ENCODE assay signal across 8 cellular contexts in the genomic region with DNA sequence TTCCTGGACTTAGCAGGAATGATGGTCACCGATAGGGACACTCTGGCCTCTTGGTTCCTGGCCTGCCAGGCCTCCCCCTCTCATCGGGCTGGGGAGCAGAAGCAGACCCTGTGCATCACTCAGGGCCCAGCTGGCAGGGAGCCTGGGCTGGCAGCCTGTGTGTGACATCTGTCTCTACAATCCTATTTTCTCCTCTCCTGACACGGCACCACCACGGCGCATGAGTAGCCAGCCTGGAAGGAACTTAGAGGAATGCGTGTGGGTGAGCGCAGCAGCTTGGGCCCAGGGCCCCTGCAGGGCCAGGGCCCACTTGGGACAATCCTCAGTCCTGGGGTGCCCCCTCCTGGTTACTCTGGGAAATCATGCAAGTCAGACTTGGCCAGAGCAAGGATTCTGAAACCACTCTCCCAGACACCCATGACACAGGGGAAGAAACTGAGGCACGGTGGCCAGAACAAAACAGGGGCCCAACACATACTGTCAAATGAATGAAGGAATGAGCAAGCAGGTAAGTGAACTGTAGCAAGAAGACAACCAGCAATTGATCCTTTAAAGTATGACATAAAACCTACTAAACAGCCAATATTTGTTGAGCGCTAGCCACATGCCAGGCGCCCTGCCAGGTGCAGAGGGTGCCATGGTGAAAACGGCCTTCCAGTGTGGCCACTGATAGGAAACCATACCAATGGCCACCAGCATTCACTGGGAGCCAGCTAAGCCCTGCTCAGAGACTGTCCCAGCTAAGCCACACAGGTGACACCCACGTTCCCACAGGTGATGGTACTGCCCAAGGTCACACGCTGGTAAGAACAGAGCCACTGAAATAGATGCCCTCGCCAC. TPM values are rescaled to one million over a fixed set of nuclear protein-coding genes. Genes with fewer than 3 reads are reported as not detected.
DNase-seq lines count a peak whose midpoint lies in the region; ATAC-seq and TF ChIP-seq lines count a peak whose summit lies in the region.

No MANE protein-coding gene starts in this region.

- no peak overlapping the region for H2BK5ac ChIP-seq in neuronal stem cell (ENCODE audit: low read length)

- H2AFZ ChIP-seq in HCT116 (ENCODE audit: low read depth, low read length, poor library complexity, severe bottlenecking): no peak overlapping the region
- peak overlapping the region; percentile 80 for H2AFZ ChIP-seq in neuronal stem cell (ENCODE audit: low read length)

- H3K4me2 ChIP-seq in HCT116 (ENCODE audit: low read length) (no peak overlapping the region), neuronal stem cell (ENCODE audit: insufficient read depth, low read length, poor library complexity, severe bottlenecking) (no peak overlapping the region)

- no peak overlapping the region for H4K8ac ChIP-seq in neuronal stem cell (ENCODE audit: low read depth, low read length)

- no CpG with 5 or more reads among the region's 14 CpGs for WGBS in neuronal stem cell (ENCODE audit: extremely low coverage in 2 of 2, insufficient read length in 2 of 2, insufficient replicate concordance in 1 of 2), 2 donors

- H2BK120ac ChIP-seq in neuronal stem cell (ENCODE audit: low read depth, low read length): no peak overlapping the region

- no peak overlapping the region for H3K4me3 Mint-ChIP-seq in activated T-cell treated with anti-CD3 and anti-CD28 coated beads, Interleukin-2, amount 50 U/mL, for 72 hours
- H3K4me3 Mint-ChIP-seq in stimulated activated naive CD8-positive, alpha-beta T cell treated with anti-CD3 and anti-CD28 coated beads, Interleukin-15, amount 100 ng/mL, for 72 hours: no peak overlapping the region

- intact Hi-C loops in HCT116 (cut with micrococcal nuclease): loop anchor here (1.0 kb wide), 1 partner anchor 169 kb away; no protein-coding TSS in a partner anchor

- H4K91ac ChIP-seq in neuronal stem cell (ENCODE audit: low read depth, low read length, poor library complexity): no peak overlapping the region

- ATAC-seq in HCT116: peak; percentile 92
- peak; percentile 80 to 85 for ATAC-seq in activated T-cell treated with anti-CD3 and anti-CD28 coated beads, Interleukin-2, amount 50 U/mL, for 72 hours (replicated peaks in 1 of 2)
- peak; percentile 87 for ATAC-seq in stimulated activated naive CD8-positive, alpha-beta T cell treated with anti-CD3 and anti-CD28 coated beads, Interleukin-15, amount 100 ng/mL, for 72 hours

- no peak for TF ChIP-seq POLR2A in HCT116 (IDR thresholded peaks at IDR 0.05; ENCODE audit: borderline replicate concordance, extremely low read depth, insufficient read depth, insufficient read length)

- no peaks in the 10 kb centered on the region for H3K27me3 Mint-ChIP-seq in activated T-cell treated with anti-CD3 and anti-CD28 coated beads, Interleukin-2, amount 50 U/mL, for 72 hours (ENCODE audit: low read depth)
- H3K27me3 Mint-ChIP-seq in stimulated activated naive CD8-positive, alpha-beta T cell treated with anti-CD3 and anti-CD28 coated beads, Interleukin-15, amount 100 ng/mL, for 72 hours: no peaks in the 10 kb centered on the region

- H3K36me3 ChIP-seq in BJ (ENCODE audit: control insufficient read depth, insufficient read depth, low read length): 0 out of 2 replicates have a peak, but pooled peaks cover 2% of the 10 kb centered on the region
- H3K36me3 ChIP-seq in HCT116 (ENCODE audit: control insufficient read depth in 1 of 2, insufficient read depth in 2 of 2, low read length in 2 of 2): no peaks in the 10 kb centered on the region
- peaks cover 3 to 8% of the 10 kb centered on the region in 2 donors for H3K36me3 ChIP-seq in neuronal stem cell (replicated peaks in 1 of 2; ENCODE audit: control insufficient read depth in 2 of 2, insufficient read depth in 2 of 2, low read length in 2 of 2)

- no peaks in the 10 kb centered on the region for H3K9me3 ChIP-seq in HCT116 (ENCODE audit: control insufficient read depth in 1 of 2, insufficient read depth in 1 of 2, low read depth in 1 of 2, low read length in 2 of 2)
- H3K9me3 ChIP-seq in neuronal stem cell (replicated peaks in 1 of 2; ENCODE audit: control insufficient read depth in 2 of 2, insufficient read depth in 1 of 2, low read depth in 1 of 2, low read length in 2 of 2): no peaks in the 10 kb centered on the region

- no peaks in the 10 kb centered on the region for H3K36me3 Mint-ChIP-seq in activated T-cell treated with anti-CD3 and anti-CD28 coated beads, Interleukin-2, amount 50 U/mL, for 72 hours (ENCODE audit: insufficient read depth in 2 of 2)

- peak overlapping the region; percentile 83 for H3K23ac ChIP-seq in neuronal stem cell (ENCODE audit: low read depth, low read length, poor library complexity)

- no peak overlapping the region for H2BK12ac ChIP-seq in neuronal stem cell (ENCODE audit: low read length)

- H3K79me2 ChIP-seq in HCT116 (ENCODE audit: insufficient read depth, low read length): no peaks in the 10 kb centered on the region

- peaks cover 5% of the 10 kb centered on the region for H3K4me1 Mint-ChIP-seq in activated T-cell treated with anti-CD3 and anti-CD28 coated beads, Interleukin-2, amount 50 U/mL, for 72 hours (ENCODE audit: low read depth)
- H3K4me1 Mint-ChIP-seq in stimulated activated naive CD8-positive, alpha-beta T cell treated with anti-CD3 and anti-CD28 coated beads, Interleukin-15, amount 100 ng/mL, for 72 hours: peaks cover 6% of the 10 kb centered on the region

- peaks cover 2% of the 10 kb centered on the region for H3K79me1 ChIP-seq in neuronal stem cell (ENCODE audit: low read depth, low read length)

- DNase-seq in BJ (ENCODE audit: low read depth) (peak; percentile 26), HCT116 (ENCODE audit: low read depth, low spot score) (peak; percentile 59), OCI-M1 (lab: John Stamatoyannopoulos, UW) (peak; percentile 81), fibroblast of peridontal ligament (ENCODE audit: extremely low read depth) (peak; percentile 77), neuronal stem cell (ENCODE audit: low spot score) (peak; percentile 72), NCI-H226 (no peak)
- DNase-seq in activated T-cell treated with anti-CD3 and anti-CD28 coated beads, Interleukin-2, amount 50 U/mL, for 72 hours: peak; percentile 72 to 79
- DNase-seq in stimulated activated naive CD8-positive, alpha-beta T cell treated with anti-CD3 and anti-CD28 coated beads, Interleukin-15, amount 100 ng/mL, for 72 hours: peak; percentile 70 to 75

- H3K27ac ChIP-seq in HCT116 (ENCODE audit: low read depth, low read length) (no peak overlapping the region), neuronal stem cell (replicated peaks; ENCODE audit: low read length) (no peak overlapping the region)

- no peak overlapping the region for H3K14ac ChIP-seq in neuronal stem cell (ENCODE audit: low read length)

- BruUV-seq in HCT116 (replicated peaks; lab: Mats Ljungman, UMichigan): no TSS peak

- H3K4ac ChIP-seq in neuronal stem cell (ENCODE audit: low read length): no peak overlapping the region

- peak; percentile 88 for TF ChIP-seq RAD21 in HCT116 (IDR thresholded peaks at IDR 0.05; ENCODE audit: low read depth)

- H3K27ac Mint-ChIP-seq in activated T-cell treated with anti-CD3 and anti-CD28 coated beads, Interleukin-2, amount 50 U/mL, for 72 hours: no peak overlapping the region
- H3K27ac Mint-ChIP-seq in stimulated activated naive CD8-positive, alpha-beta T cell treated with anti-CD3 and anti-CD28 coated beads, Interleukin-15, amount 100 ng/mL, for 72 hours: no peak overlapping the region

- no peaks in the 10 kb centered on the region for H3K9me2 ChIP-seq in HCT116 (ENCODE audit: insufficient read depth)

- peak overlapping the region; percentile 53 for H2AK5ac ChIP-seq in neuronal stem cell (ENCODE audit: low read depth, low read length)

- RAD21 ChIA-PET in HCT116 (lab: Charles Lee; ENCODE audit: low non-redundant PET in 1 of 2, low total read pairs in 2 of 2, uncharacterized antibody in 2 of 2, unreplicated experiment in 2 of 2): interaction anchor here (0.6 to 2.8 kb wide), 4 partner anchors 169 to 173 kb away, joined by 3 to 23 read pairs (median 13); no protein-coding TSS in a partner anchor

- H4K20me1 ChIP-seq in HCT116 (ENCODE audit: insufficient read depth): no peaks in the 10 kb centered on the region

- H3K18ac ChIP-seq in neuronal stem cell (ENCODE audit: low read length): no peak overlapping the region

- CTCF ChIA-PET in BJ (lab: Yijun Ruan, JAX) (interaction anchor here (0.6 to 15.2 kb wide), 31 partner anchors 9 to 541 kb away, joined by 3 to 425 read pairs (median 4); partner anchors contain the start of gene RAB36), HCT116 (lab: Charles Lee) (interaction anchor here (0.7 to 5.7 kb wide), 5 partner anchors 9 to 359 kb away, joined by 3 to 174 read pairs (median 5); no protein-coding TSS in a partner anchor)

- no peaks in the 10 kb centered on the region for H3K9me3 Mint-ChIP-seq in activated T-cell treated with anti-CD3 and anti-CD28 coated beads, Interleukin-2, amount 50 U/mL, for 72 hours
- H3K9me3 Mint-ChIP-seq in stimulated activated naive CD8-positive, alpha-beta T cell treated with anti-CD3 and anti-CD28 coated beads, Interleukin-15, amount 100 ng/mL, for 72 hours: no peaks in the 10 kb centered on the region

- POLR2A ChIA-PET in BJ (lab: Charles Lee): no interaction called here
- POLR2A ChIA-PET in HCT116 (lab: Charles Lee): interaction anchor here (1.1 kb wide), 1 partner anchor 169 kb away, joined by 3 read pairs; no protein-coding TSS in a partner anchor

- H3K9ac ChIP-seq in HCT116 (ENCODE audit: low read length) (no peak overlapping the region), neuronal stem cell (ENCODE audit: low read depth, low read length, poor library complexity) (peak overlapping the region; percentile 75)

- peak overlapping the region; percentile 15 for H2BK15ac ChIP-seq in neuronal stem cell (ENCODE audit: low read length)

- H3K4me3 ChIP-seq in BJ (ENCODE audit: low read depth, low read length): no peak overlapping the region
- no peak overlapping the region for H3K4me3 ChIP-seq in HCT116 (replicated peaks in 1 of 2; ENCODE audit: low read depth in 1 of 2, low read length in 2 of 2)
- no peak overlapping the region for H3K4me3 ChIP-seq in neuronal stem cell (ENCODE audit: low read length in 2 of 2)

- H3K4me1 ChIP-seq in HCT116 (ENCODE audit: control insufficient read depth in 1 of 2, insufficient read depth in 2 of 2, low read length in 2 of 2) (0 out of 4 replicates have a peak, but pooled peaks cover 0 to 2% of the 10 kb centered on the region in 2 experiments), neuronal stem cell (ENCODE audit: control insufficient read depth in 2 of 2, insufficient read depth in 1 of 2, low read depth in 1 of 2, low read length in 2 of 2) (peaks cover 3% of the 10 kb centered on the region in 2 donors)

- peak; percentile 76 for TF ChIP-seq CTCF in BJ (IDR thresholded peaks at IDR 0.05; ENCODE audit: insufficient read depth, low read depth, low read length)
- peak; percentile 72 to 96 (median 86) for TF ChIP-seq CTCF in HCT116 (IDR thresholded peaks at IDR 0.05 in 2 of 3, conservative IDR thresholded peaks at IDR 0.05 in 1 of 3; ENCODE audit: borderline replicate concordance in 1 of 3, insufficient read depth in 1 of 3, low read depth in 2 of 3, low read length in 2 of 3)

- H3K27me3 ChIP-seq in BJ (ENCODE audit: control insufficient read depth, insufficient read depth, low read length) (0 out of 2 replicates have a peak, but pooled peaks cover 2% of the 10 kb centered on the region), HCT116 (ENCODE audit: insufficient read depth, low read length) (no peaks in the 10 kb centered on the region), neuronal stem cell (ENCODE audit: control insufficient read depth in 3 of 3, insufficient read depth in 3 of 3, low read depth in 1 of 3, low read length in 3 of 3) (no peaks in the 10 kb centered on the region)

RNA-seq across cellular contexts. Expression of gene RSPH14, which starts 13.3 kb away (rescaled TPM):
- 0.23 and 0.32 TPM in 2 replicates for polyA plus RNA-seq in BJ (2011; rRNA removed)
- not detected in 2 replicates for polyA minus RNA-seq in BJ (2011; rRNA and poly(A)+ RNA removed)
- 0.42 TPM for total RNA-seq in HCT116 (2021; ENCODE audit: unreplicated experiment)
- 0.53 and 1.1 TPM in 2 replicates for polyA plus RNA-seq in HCT116 (2012)
- 1 to 10 TPM in 1 of 2 donors, under 1 TPM in 1; 0.79 to 1.4 TPM for total RNA-seq in activated T-cell treated with anti-CD3 and anti-CD28 coated beads, Interleukin-2, amount 50 U/mL, for 72 hours
- 2.0 TPM for polyA plus RNA-seq in neuronal stem cell (2013, experiment 1 of 2)
- 2.2 TPM for polyA plus RNA-seq in neuronal stem cell (2013, experiment 2 of 2)

RNA-seq across cellular contexts. Expression of gene RAB36, which starts 16.8 kb away (rescaled TPM):
- 5.7 and 10.1 TPM in 2 replicates for polyA plus RNA-seq in BJ (2011; rRNA removed)
- 5.8 and 8.3 TPM in 2 replicates for polyA minus RNA-seq in BJ (2011; rRNA and poly(A)+ RNA removed)
- total RNA-seq in HCT116 (2021; ENCODE audit: unreplicated experiment): 6.1 TPM
- 2.9 and 3.0 TPM in 2 replicates for polyA plus RNA-seq in HCT116 (2012)
- total RNA-seq in activated T-cell treated with anti-CD3 and anti-CD28 coated beads, Interleukin-2, amount 50 U/mL, for 72 hours: under 1 TPM; 0.14 to 0.19 TPM
- polyA plus RNA-seq in neuronal stem cell (2013, experiment 1 of 2): 4.5 TPM
- 4.5 TPM for polyA plus RNA-seq in neuronal stem cell (2013, experiment 2 of 2)

RNA-seq across cellular contexts. Expression of gene BCR, which starts 51.8 kb away (rescaled TPM):
- polyA plus RNA-seq in BJ (2011; rRNA removed): 15.6 and 24.0 TPM in 2 replicates
- 72.5 and 78.5 TPM in 2 replicates for polyA minus RNA-seq in BJ (2011; rRNA and poly(A)+ RNA removed)
- total RNA-seq in HCT116 (2021; ENCODE audit: unreplicated experiment): 39.7 TPM
- 31.2 and 44.1 TPM in 2 replicates for polyA plus RNA-seq in HCT116 (2012)
- total RNA-seq in activated T-cell treated with anti-CD3 and anti-CD28 coated beads, Interleukin-2, amount 50 U/mL, for 72 hours: 10 to 100 TPM; 40.3 to 50.0 TPM
- 20.8 TPM for polyA plus RNA-seq in neuronal stem cell (2013, experiment 1 of 2)
- polyA plus RNA-seq in neuronal stem cell (2013, experiment 2 of 2): 19.8 TPM

RNA-seq across cellular contexts. Expression of gene GNAZ, which starts 58.2 kb away (rescaled TPM):
- 9.1 and 12.6 TPM in 2 replicates for polyA plus RNA-seq in BJ (2011; rRNA removed)
- 8.5 and 10.0 TPM in 2 replicates for polyA minus RNA-seq in BJ (2011; rRNA and poly(A)+ RNA removed)
- total RNA-seq in HCT116 (2021; ENCODE audit: unreplicated experiment): 11.1 TPM
- 6.0 and 7.0 TPM in 2 replicates for polyA plus RNA-seq in HCT116 (2012)
- under 1 TPM; 0.56 to 0.89 TPM for total RNA-seq in activated T-cell treated with anti-CD3 and anti-CD28 coated beads, Interleukin-2, amount 50 U/mL, for 72 hours
- polyA plus RNA-seq in neuronal stem cell (2013, experiment 1 of 2): 36.9 TPM
- polyA plus RNA-seq in neuronal stem cell (2013, experiment 2 of 2): 37.0 TPM
